ENCODE assay signal across 1 cellular context in the genomic region with DNA sequence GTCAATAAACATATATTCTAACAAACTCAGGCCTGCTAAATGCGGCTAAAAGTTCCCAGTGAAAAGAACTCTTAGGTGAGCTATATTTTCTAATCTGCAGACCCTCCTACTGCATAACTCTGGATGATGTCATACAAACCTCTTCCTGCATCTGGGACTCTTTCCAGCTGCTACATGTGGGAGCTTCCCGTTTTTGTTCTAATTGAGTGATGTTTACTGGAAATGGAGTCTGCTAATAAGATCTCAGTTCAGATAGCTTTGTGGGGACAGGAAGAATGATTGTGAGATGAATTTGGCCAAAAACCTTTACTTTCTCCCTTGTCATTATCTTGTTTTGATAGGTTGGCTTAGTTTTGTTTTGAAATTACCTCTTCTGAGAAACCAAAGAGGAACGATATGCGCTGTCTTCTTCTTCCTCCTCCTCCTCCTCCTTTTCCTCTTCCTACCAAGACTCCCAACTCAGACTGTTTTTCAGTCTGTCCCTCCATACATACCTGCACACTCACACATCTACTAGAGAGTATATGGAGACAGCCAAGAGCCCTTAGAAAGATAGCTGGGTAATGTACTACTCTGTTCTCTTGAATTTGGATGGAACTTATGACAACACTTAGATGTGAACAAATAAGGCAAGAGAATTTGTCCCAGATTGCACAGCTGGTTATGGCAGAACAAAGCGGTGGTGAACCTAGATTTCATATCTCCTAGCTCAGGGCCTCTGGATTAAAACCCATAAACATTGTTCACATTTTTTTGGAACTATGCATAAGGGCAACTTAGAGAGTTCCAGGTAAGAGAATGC.
TF ChIP-seq lines count a peak whose summit lies in the region.

No MANE protein-coding gene starts in this region.

TF ChIP-seq in GM23338, 12 proteins besides CTCF, POLR2A, EP300 and RAD21 (continued from another document):
- TF ChIP-seq, protein P1, sequence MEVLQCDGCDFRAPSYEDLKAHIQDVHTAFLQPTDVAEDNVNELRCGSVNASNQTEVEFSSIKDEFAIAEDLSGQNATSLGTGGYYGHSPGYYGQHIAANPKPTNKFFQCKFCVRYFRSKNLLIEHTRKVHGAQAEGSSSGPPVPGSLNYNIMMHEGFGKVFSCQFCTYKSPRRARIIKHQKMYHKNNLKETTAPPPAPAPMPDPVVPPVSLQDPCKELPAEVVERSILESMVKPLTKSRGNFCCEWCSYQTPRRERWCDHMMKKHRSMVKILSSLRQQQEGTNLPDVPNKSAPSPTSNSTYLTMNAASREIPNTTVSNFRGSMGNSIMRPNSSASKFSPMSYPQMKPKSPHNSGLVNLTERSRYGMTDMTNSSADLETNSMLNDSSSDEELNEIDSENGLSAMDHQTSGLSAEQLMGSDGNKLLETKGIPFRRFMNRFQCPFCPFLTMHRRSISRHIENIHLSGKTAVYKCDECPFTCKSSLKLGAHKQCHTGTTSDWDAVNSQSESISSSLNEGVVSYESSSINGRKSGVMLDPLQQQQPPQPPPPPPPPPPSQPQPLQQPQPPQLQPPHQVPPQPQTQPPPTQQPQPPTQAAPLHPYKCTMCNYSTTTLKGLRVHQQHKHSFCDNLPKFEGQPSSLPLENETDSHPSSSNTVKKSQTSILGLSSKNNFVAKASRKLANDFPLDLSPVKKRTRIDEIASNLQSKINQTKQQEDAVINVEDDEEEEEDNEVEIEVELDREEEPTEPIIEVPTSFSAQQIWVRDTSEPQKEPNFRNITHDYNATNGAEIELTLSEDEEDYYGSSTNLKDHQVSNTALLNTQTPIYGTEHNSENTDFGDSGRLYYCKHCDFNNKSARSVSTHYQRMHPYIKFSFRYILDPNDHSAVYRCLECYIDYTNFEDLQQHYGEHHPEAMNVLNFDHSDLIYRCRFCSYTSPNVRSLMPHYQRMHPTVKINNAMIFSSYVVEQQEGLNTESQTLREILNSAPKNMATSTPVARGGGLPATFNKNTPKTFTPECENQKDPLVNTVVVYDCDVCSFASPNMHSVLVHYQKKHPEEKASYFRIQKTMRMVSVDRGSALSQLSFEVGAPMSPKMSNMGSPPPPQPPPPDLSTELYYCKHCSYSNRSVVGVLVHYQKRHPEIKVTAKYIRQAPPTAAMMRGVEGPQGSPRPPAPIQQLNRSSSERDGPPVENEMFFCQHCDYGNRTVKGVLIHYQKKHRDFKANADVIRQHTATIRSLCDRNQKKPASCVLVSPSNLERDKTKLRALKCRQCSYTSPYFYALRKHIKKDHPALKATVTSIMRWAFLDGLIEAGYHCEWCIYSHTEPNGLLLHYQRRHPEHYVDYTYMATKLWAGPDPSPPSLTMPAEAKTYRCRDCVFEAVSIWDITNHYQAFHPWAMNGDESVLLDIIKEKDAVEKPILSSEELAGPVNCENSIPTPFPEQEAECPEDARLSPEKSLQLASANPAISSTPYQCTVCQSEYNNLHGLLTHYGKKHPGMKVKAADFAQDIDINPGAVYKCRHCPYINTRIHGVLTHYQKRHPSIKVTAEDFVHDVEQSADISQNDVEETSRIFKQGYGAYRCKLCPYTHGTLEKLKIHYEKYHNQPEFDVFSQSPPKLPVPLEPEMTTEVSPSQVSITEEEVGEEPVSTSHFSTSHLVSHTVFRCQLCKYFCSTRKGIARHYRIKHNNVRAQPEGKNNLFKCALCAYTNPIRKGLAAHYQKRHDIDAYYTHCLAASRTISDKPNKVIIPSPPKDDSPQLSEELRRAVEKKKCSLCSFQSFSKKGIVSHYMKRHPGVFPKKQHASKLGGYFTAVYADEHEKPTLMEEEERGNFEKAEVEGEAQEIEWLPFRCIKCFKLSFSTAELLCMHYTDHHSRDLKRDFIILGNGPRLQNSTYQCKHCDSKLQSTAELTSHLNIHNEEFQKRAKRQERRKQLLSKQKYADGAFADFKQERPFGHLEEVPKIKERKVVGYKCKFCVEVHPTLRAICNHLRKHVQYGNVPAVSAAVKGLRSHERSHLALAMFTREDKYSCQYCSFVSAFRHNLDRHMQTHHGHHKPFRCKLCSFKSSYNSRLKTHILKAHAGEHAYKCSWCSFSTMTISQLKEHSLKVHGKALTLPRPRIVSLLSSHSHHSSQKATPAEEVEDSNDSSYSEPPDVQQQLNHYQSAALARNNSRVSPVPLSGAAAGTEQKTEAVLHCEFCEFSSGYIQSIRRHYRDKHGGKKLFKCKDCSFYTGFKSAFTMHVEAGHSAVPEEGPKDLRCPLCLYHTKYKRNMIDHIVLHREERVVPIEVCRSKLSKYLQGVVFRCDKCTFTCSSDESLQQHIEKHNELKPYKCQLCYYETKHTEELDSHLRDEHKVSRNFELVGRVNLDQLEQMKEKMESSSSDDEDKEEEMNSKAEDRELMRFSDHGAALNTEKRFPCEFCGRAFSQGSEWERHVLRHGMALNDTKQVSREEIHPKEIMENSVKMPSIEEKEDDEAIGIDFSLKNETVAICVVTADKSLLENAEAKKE (CRISPR knock-in tag; IDR thresholded peaks at IDR 0.05) = no peak
- TF ChIP-seq JUNB (IDR thresholded peaks at IDR 0.05; ENCODE audit: unreplicated experiment) = no peak
